In the genomic region with DNA sequence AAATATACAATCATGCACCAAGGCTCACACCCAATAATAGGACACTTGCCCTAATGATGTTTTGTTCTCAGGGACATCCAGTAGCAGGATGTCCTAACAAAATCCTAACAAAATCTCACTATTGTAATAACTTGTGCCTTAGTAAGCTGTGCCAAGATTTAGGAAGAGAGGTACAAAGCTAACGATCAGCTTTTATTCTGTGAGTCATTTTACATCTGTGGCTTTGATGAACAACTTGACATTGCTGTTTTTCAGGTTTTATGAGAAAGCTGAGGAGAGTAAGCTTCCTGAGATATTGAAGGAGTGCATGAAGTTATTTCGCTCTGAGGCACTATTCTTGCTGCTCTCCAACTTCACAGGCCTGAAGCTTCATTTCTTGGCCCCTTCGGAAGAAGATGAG, we compare ENCODE assay signal across 14 cellular contexts. TPM values are rescaled to one million over a fixed set of nuclear protein-coding genes. Genes with fewer than 3 reads are reported as not detected.
DNase-seq lines count a peak whose midpoint lies in the region; ATAC-seq and TF ChIP-seq lines count a peak whose summit lies in the region.
"Had no signal": no experiment of that assay in that cellular context is flagged by ENCODE, and none has a peak within 500 bp of the region (broad histone marks: within the 10 kb centered on the region; RNA-seq: fewer than 3 reads in every experiment).

No MANE protein-coding gene starts in this region.

- TF ChIP-seq POLR2A in lower leg skin (IDR thresholded peaks at IDR 0.05), result no peak

- no peaks in the 10 kb centered on the region for H3K27me3 ChIP-seq in CD8-positive, alpha-beta memory T cell (ENCODE audit: insufficient read depth, low read length, poor library complexity, severe bottlenecking)
- H3K27me3 ChIP-seq in foreskin keratinocyte (no peaks in the 10 kb centered on the region), H7 (ENCODE audit: control insufficient read depth, insufficient read depth, low read length) (no peaks in the 10 kb centered on the region)

- no peaks in the 10 kb centered on the region for H3K9me3 ChIP-seq in CD8-positive, alpha-beta memory T cell (ENCODE audit: low read length)
- H3K9me3 ChIP-seq: Caco-2 had no signal

- POLR2A ChIA-PET in CD8-positive, alpha-beta memory T cell (lab: Charles Lee), result no interaction called here

- no peak for DNase-seq in CD8-positive, alpha-beta memory T cell
- DNase-seq in HPDE6-E6E7 (ENCODE audit: extremely low spot score), result peak; percentile 31
- no peak for DNase-seq in caudate nucleus (lab: John Stamatoyannopoulos, UW)
- DNase-seq in foreskin keratinocyte, result peak; percentile 60 to 84
- no peak for DNase-seq in H7
- DNase-seq in lower leg skin (ENCODE audit: low spot score in 2 of 2), result no peak
- no peak for DNase-seq in glutamatergic neuron
- DNase-seq: Caco-2, NCI-H1092, NCI-H146, NCI-H2081, NCI-H510A, NCI-H82 had no signal

- H3K4me3 Mint-ChIP-seq in CD8-positive, alpha-beta memory T cell, result no peak overlapping the region
- H3K4me3 Mint-ChIP-seq in glutamatergic neuron (ENCODE audit: unreplicated experiment), result no peak overlapping the region

- no peak for TF ChIP-seq CTCF in foreskin keratinocyte (conservative IDR thresholded peaks at IDR 0.05)
- no peak for TF ChIP-seq CTCF in lower leg skin (IDR thresholded peaks at IDR 0.05)
- TF ChIP-seq CTCF in glutamatergic neuron (IDR thresholded peaks at IDR 0.05; ENCODE audit: partially characterized antibody, unreplicated experiment), result no peak

- H3K36me3 Mint-ChIP-seq in CD8-positive, alpha-beta memory T cell, result peaks cover 12 to 91% (median 20%) of the 10 kb centered on the region in 3 donors
- H3K36me3 Mint-ChIP-seq in glutamatergic neuron (ENCODE audit: unreplicated experiment), result peaks cover 7% of the 10 kb centered on the region

- H3K9me3 Mint-ChIP-seq in CD8-positive, alpha-beta memory T cell, result no peaks in the 10 kb centered on the region
- no peaks in the 10 kb centered on the region for H3K9me3 Mint-ChIP-seq in glutamatergic neuron (ENCODE audit: unreplicated experiment)

- WGBS in lower leg skin, 2 donors, result 52 to 59% methylated on average over 3 of the region's 3 CpGs

- no peaks in the 10 kb centered on the region for H3K27me3 Mint-ChIP-seq in CD8-positive, alpha-beta memory T cell
- H3K27me3 Mint-ChIP-seq in glutamatergic neuron (ENCODE audit: unreplicated experiment), result no peaks in the 10 kb centered on the region

- no peaks in the 10 kb centered on the region for H3K4me1 ChIP-seq in CD8-positive, alpha-beta memory T cell (ENCODE audit: insufficient read depth, low read length)
- peaks cover 12% of the 10 kb centered on the region for H3K4me1 ChIP-seq in foreskin keratinocyte
- H3K4me1 ChIP-seq: Caco-2 had no signal

- no peak overlapping the region for H3K4me3 ChIP-seq in CD8-positive, alpha-beta memory T cell (ENCODE audit: low read length)
- no peak overlapping the region for H3K4me3 ChIP-seq in H7 (ENCODE audit: insufficient read depth, low read depth, low read length)
- H3K4me3 ChIP-seq in lower leg skin (ENCODE audit: low read depth, poor library complexity, severe bottlenecking), result no peak overlapping the region

- no peak overlapping the region for H3K27ac ChIP-seq in CD8-positive, alpha-beta memory T cell (ENCODE audit: low read depth, low read length)
- peak overlapping the region; percentile 14 for H3K27ac ChIP-seq in caudate nucleus (ENCODE audit: low read depth, low read length)
- H3K27ac ChIP-seq in foreskin keratinocyte, result no peak overlapping the region
- H3K27ac ChIP-seq: KMS-11 had no signal

- CTCF ChIA-PET in CD8-positive, alpha-beta memory T cell (lab: Charles Lee), result no interaction called here

- ATAC-seq in foreskin keratinocyte, result peak; percentile 96

- H3K4me1 Mint-ChIP-seq in CD8-positive, alpha-beta memory T cell, result peaks cover 0 to 2% (median 0%) of the 10 kb centered on the region in 3 donors
- no peaks in the 10 kb centered on the region for H3K4me1 Mint-ChIP-seq in glutamatergic neuron (ENCODE audit: low read depth, unreplicated experiment)

- intact Hi-C loops in lower leg skin (cut with DNase I; ENCODE audit: low total_unique reads), result no loop called here

- peak overlapping the region in 6 of 8 donors; percentile 9 to 73 (median 44) for H3K27ac Mint-ChIP-seq in CD8-positive, alpha-beta memory T cell
- no peak overlapping the region for H3K27ac Mint-ChIP-seq in glutamatergic neuron (ENCODE audit: unreplicated experiment)

- peaks cover 72% of the 10 kb centered on the region for H3K36me3 ChIP-seq in CD8-positive, alpha-beta memory T cell (ENCODE audit: insufficient read depth, low read length)
- peaks cover 50% of the 10 kb centered on the region for H3K36me3 ChIP-seq in H7 (replicated peaks; ENCODE audit: control insufficient read depth, insufficient read depth, low read length)

RNA-seq across cellular contexts. Expression of a gene that starts 18.9 kb away (rescaled TPM):
- total RNA-seq in CD8-positive, alpha-beta memory T cell, result 10 to 100 TPM; 87.9 to 91.9 TPM
- 114 TPM for polyA plus RNA-seq in CD8-positive, alpha-beta memory T cell
- total RNA-seq in foreskin keratinocyte, result 68.1 and 70.0 TPM in 2 replicates
- 29.7 and 34.0 TPM in 2 replicates for polyA plus RNA-seq in foreskin keratinocyte
- total RNA-seq in H7 (2014; rRNA removed; shearing (Covaris generic)), result 70.2 and 74.1 TPM in 2 replicates
- 10 to 100 TPM; 17.0 to 42.2 (median 34.6) TPM for total RNA-seq in lower leg skin
- total RNA-seq in glutamatergic neuron (ENCODE audit: unreplicated experiment), result 45.6 TPM

RNA-seq across cellular contexts. Expression of a gene that starts 19.1 kb away (rescaled TPM):
- 100 to 1,000 TPM; 334 to 359 TPM for total RNA-seq in CD8-positive, alpha-beta memory T cell
- 77.2 TPM for polyA plus RNA-seq in CD8-positive, alpha-beta memory T cell
- total RNA-seq in foreskin keratinocyte (83.8 and 90.7 TPM in 2 replicates), lower leg skin (10 to 100 TPM; 39.9 to 98.6 (median 46.1) TPM), glutamatergic neuron (ENCODE audit: unreplicated experiment) (135 TPM)
- polyA plus RNA-seq in foreskin keratinocyte, result 64.1 and 74.2 TPM in 2 replicates
- 158 and 160 TPM in 2 replicates for total RNA-seq in H7 (2014; rRNA removed; shearing (Covaris generic))

RNA-seq across cellular contexts. Expression of a gene that starts 44.9 kb away (rescaled TPM):
- 10 to 100 TPM; 64.3 to 70.1 TPM for total RNA-seq in CD8-positive, alpha-beta memory T cell
- 39.8 TPM for polyA plus RNA-seq in CD8-positive, alpha-beta memory T cell
- total RNA-seq in foreskin keratinocyte (68.3 and 69.7 TPM in 2 replicates), lower leg skin (100 to 1,000 TPM in 3 of 4 donors, 10 to 100 TPM in 1; 77.3 to 149 (median 124) TPM), glutamatergic neuron (ENCODE audit: unreplicated experiment) (69.9 TPM)
- polyA plus RNA-seq in foreskin keratinocyte, result 32.1 and 35.2 TPM in 2 replicates
- total RNA-seq in H7 (2014; rRNA removed; shearing (Covaris generic)), result 83.1 and 91.1 TPM in 2 replicates

RNA-seq across cellular contexts. Expression of a gene that starts 49.6 kb away (rescaled TPM):
- total RNA-seq in CD8-positive, alpha-beta memory T cell, result 10 to 100 TPM; 16.2 to 19.1 TPM
- polyA plus RNA-seq in CD8-positive, alpha-beta memory T cell, result 37.7 TPM
- 53.4 and 57.8 TPM in 2 replicates for total RNA-seq in foreskin keratinocyte
- 22.9 and 25.4 TPM in 2 replicates for polyA plus RNA-seq in foreskin keratinocyte
- total RNA-seq in H7 (2014; rRNA removed; shearing (Covaris generic)), result 22.2 and 38.8 TPM in 2 replicates
- total RNA-seq in lower leg skin, result 100 to 1,000 TPM in 2 of 4 donors, 10 to 100 TPM in 2; 76.6 to 106 (median 92.4) TPM
- 40.7 TPM for total RNA-seq in glutamatergic neuron (ENCODE audit: unreplicated experiment)

Comparison
In these comparisons a context has a peak if more than half of its experiments do, and no peak if none do; other contexts are left out.
1. DNase-seq: peak in HPDE6-E6E7 (single experiment) and foreskin keratinocyte (2 of 2); none in CD8-positive, alpha-beta memory T cell (0 of 5), caudate nucleus (0 of 61), H7 (single experiment), lower leg skin (0 of 2) and glutamatergic neuron (single experiment).